In the genomic region with DNA sequence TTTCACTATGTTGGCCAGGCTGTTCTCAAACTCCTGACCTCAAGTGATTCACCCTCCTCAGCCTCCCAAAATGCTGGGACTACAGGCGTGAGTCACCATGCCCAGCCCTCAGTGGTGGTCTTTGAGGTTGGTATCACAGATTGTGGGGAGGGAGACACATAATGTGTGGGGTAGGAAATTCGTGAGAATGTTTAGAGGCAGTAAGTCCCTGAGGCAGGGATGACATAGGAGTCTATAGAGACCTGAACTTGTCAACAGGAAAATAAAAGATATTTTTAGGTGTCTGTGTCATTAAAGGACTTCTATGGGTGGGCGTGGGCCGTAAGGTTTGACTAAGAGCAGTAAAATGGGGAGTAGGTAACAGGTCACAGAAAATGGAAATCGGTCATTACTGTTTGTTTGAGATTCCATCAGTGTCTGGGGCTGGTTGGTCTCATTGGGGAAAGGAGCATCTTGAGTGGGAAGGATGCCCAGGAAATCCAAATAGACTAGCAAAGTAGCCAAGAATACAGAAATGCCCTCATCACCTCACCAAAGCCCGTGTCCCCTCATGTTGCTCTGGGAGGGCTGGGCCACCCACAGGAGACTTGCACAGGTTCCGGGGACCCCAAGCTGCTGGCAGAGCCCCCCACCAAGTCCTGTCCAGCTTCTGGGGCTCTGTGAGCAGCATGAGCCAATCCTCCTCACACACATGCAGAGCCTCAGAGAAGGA, we compare ENCODE assay signal across 10 cellular contexts.
DNase-seq lines count a peak whose midpoint lies in the region; ATAC-seq and TF ChIP-seq lines count a peak whose summit lies in the region.
"Had no signal": no experiment of that assay in that cellular context is flagged by ENCODE, and none has a peak within 500 bp of the region (broad histone marks: within the 10 kb centered on the region; RNA-seq: fewer than 3 reads in every experiment).

No MANE protein-coding gene starts in this region.

- DNase-seq in natural killer cell treated with Interleukin-12 subunit alpha and Interleukin-12 subunit beta and Interleukin-15 and Interleukin-18, amount 100 ng/mL, for 72 hours (ENCODE audit: low spot score) = peak; percentile 74
- DNase-seq in natural killer cell (no peak), fibroblast of peridontal ligament (ENCODE audit: extremely low read depth) (peak; percentile 22), ecto neural progenitor cell (ENCODE audit: low spot score) (no peak), esophagus muscularis mucosa (ENCODE audit: extremely low spot score) (no peak), dermis blood vessel endothelial cell (no peak)
- peak in 2 of 3 experiments; percentile 60 to 66 for DNase-seq in activated CD8-positive, alpha-beta memory T cell treated with anti-CD3 and anti-CD28 coated beads for 48 hours (ENCODE audit: low read depth in 2 of 3, low spot score in 2 of 3)
- DNase-seq: effector CD8-positive, alpha-beta T cell had no signal

- peaks cover 3% of the 10 kb centered on the region for H3K9me3 Mint-ChIP-seq in natural killer cell treated with Interleukin-12 subunit alpha and Interleukin-12 subunit beta and Interleukin-15 and Interleukin-18, amount 100 ng/mL, for 72 hours
- H3K9me3 Mint-ChIP-seq in natural killer cell = no peaks in the 10 kb centered on the region

- H3K27ac Mint-ChIP-seq in natural killer cell treated with Interleukin-12 subunit alpha and Interleukin-12 subunit beta and Interleukin-15 and Interleukin-18, amount 100 ng/mL, for 72 hours = peak overlapping the region; percentile 70 to 86
- peak overlapping the region in 1 of 2 donors; percentile 21 for H3K27ac Mint-ChIP-seq in natural killer cell

- H3K4me3 Mint-ChIP-seq in natural killer cell treated with Interleukin-12 subunit alpha and Interleukin-12 subunit beta and Interleukin-15 and Interleukin-18, amount 100 ng/mL, for 72 hours = peak overlapping the region; percentile 82
- H3K4me3 Mint-ChIP-seq in natural killer cell = no peak overlapping the region

- H3K9me3 ChIP-seq in esophagus muscularis mucosa = no peaks in the 10 kb centered on the region

- peaks cover 11% of the 10 kb centered on the region for H3K36me3 Mint-ChIP-seq in natural killer cell treated with Interleukin-12 subunit alpha and Interleukin-12 subunit beta and Interleukin-15 and Interleukin-18, amount 100 ng/mL, for 72 hours
- H3K36me3 Mint-ChIP-seq in natural killer cell = no peaks in the 10 kb centered on the region

- peaks cover 61 to 62% of the 10 kb centered on the region in 2 donors for H3K4me1 Mint-ChIP-seq in natural killer cell treated with Interleukin-12 subunit alpha and Interleukin-12 subunit beta and Interleukin-15 and Interleukin-18, amount 100 ng/mL, for 72 hours (ENCODE audit: low read depth in 2 of 2)
- peaks cover 36 to 58% of the 10 kb centered on the region in 2 donors for H3K4me1 Mint-ChIP-seq in natural killer cell

- H3K4me1 ChIP-seq in esophagus muscularis mucosa = peaks cover 0 to 15% (median 9%) of the 10 kb centered on the region in 4 donors

- intact Hi-C loops in natural killer cell (cut with micrococcal nuclease) (no loop called here), esophagus muscularis mucosa (cut with DNase I) (no loop called here)

- no peak overlapping the region for H3K27ac ChIP-seq in esophagus muscularis mucosa (replicated peaks in 1 of 4)

- TF ChIP-seq CTCF in natural killer cell (IDR thresholded peaks at IDR 0.05) (no peak), esophagus muscularis mucosa (IDR thresholded peaks at IDR 0.05) (no peak)

- no peaks in the 10 kb centered on the region for H3K36me3 ChIP-seq in esophagus muscularis mucosa

- no peak for TF ChIP-seq EP300 in esophagus muscularis mucosa (IDR thresholded peaks at IDR 0.05)

- no peaks in the 10 kb centered on the region for H3K27me3 ChIP-seq in esophagus muscularis mucosa

- no peak for TF ChIP-seq POLR2A in esophagus muscularis mucosa (IDR thresholded peaks at IDR 0.05; ENCODE audit: low read depth)

- WGBS in esophagus muscularis mucosa = 92% methylated on average over 7 of the region's 7 CpGs

- peak; percentile 62 to 67 for ATAC-seq in natural killer cell treated with Interleukin-12 subunit alpha and Interleukin-12 subunit beta and Interleukin-15 and Interleukin-18, amount 100 ng/mL, for 72 hours
- ATAC-seq in natural killer cell (no peak), GM18511 (IDR thresholded peaks at IDR 0.05; ENCODE audit: unreplicated experiment) (no peak)
- ATAC-seq: Panc1 had no signal

- H3K27me3 Mint-ChIP-seq in natural killer cell treated with Interleukin-12 subunit alpha and Interleukin-12 subunit beta and Interleukin-15 and Interleukin-18, amount 100 ng/mL, for 72 hours = peaks cover 13 to 23% of the 10 kb centered on the region in 2 donors
- peaks cover 57 to 79% of the 10 kb centered on the region in 2 donors for H3K27me3 Mint-ChIP-seq in natural killer cell (ENCODE audit: low read depth in 2 of 2)

- H3K4me3 ChIP-seq in esophagus muscularis mucosa = no peak overlapping the region

Comparison
In these comparisons a context has a peak if more than half of its experiments do, and no peak if none do; other contexts are left out.
1. ATAC-seq: peak in natural killer cell treated with Interleukin-12 subunit alpha and Interleukin-12 subunit beta and Interleukin-15 and Interleukin-18, amount 100 ng/mL, for 72 hours (2 of 2); none in natural killer cell (0 of 3) and GM18511 (single experiment).
2. DNase-seq: peak in natural killer cell treated with Interleukin-12 subunit alpha and Interleukin-12 subunit beta and Interleukin-15 and Interleukin-18, amount 100 ng/mL, for 72 hours (single experiment), activated CD8-positive, alpha-beta memory T cell treated with anti-CD3 and anti-CD28 coated beads for 48 hours (2 of 3) and fibroblast of peridontal ligament (single experiment); none in natural killer cell (single experiment), ecto neural progenitor cell (single experiment), esophagus muscularis mucosa (single experiment) and dermis blood vessel endothelial cell (single experiment).